In genomic region chr16:24729243-24729966, GRCh38 we compare ENCODE assay signal across 1 cellular context.
TF ChIP-seq lines count a peak whose summit lies in the region.

Gene TNRC6A (plus strand): TSS chr16:24729651. CDS start chr16:24729842, 191 bp downstream.

TF ChIP-seq in HEK293, 187 proteins besides CTCF, POLR2A, EP300 and RAD21 (continued from another document and continues in another):
- TF ChIP-seq SP7 (tag by site-specific recombination; IDR thresholded peaks at IDR 0.05), result peak; percentile 71
- TF ChIP-seq ZNF488 (tag by site-specific recombination; IDR thresholded peaks at IDR 0.05), result no peak
- TF ChIP-seq ZSCAN5A (tag by site-specific recombination; IDR thresholded peaks at IDR 0.05), result 0 out of 2 replicates have a peak, but pooled peaks have one; percentile 24
- TF ChIP-seq MZF1 (tag by site-specific recombination; IDR thresholded peaks at IDR 0.05; ENCODE audit: borderline replicate concordance), result no peak
- no peak for TF ChIP-seq ZNF785 (tag by site-specific recombination; IDR thresholded peaks at IDR 0.05)
- no peak for TF ChIP-seq ZNF658 (tag by site-specific recombination; IDR thresholded peaks at IDR 0.05)
- TF ChIP-seq ZNF121 (tag by site-specific recombination; IDR thresholded peaks at IDR 0.05), result no peak
- TF ChIP-seq ZNF510 (tag by site-specific recombination; IDR thresholded peaks at IDR 0.05; ENCODE audit: insufficient replicate concordance), result no peak
- no peak for TF ChIP-seq ZNF211 (tag by site-specific recombination; IDR thresholded peaks at IDR 0.05; ENCODE audit: low read depth)
- no peak for TF ChIP-seq OVOL3 (tag by site-specific recombination; IDR thresholded peaks at IDR 0.05)
- TF ChIP-seq ZNF549 (tag by site-specific recombination; IDR thresholded peaks at IDR 0.05), result no peak
- TF ChIP-seq ZNF214 (tag by site-specific recombination; IDR thresholded peaks at IDR 0.05; ENCODE audit: borderline replicate concordance), result no peak
- TF ChIP-seq YY1 (tag by site-specific recombination; IDR thresholded peaks at IDR 0.05), result peak; percentile 86
- no peak for TF ChIP-seq ZNF2 (tag by site-specific recombination; IDR thresholded peaks at IDR 0.05)
- peak; percentile 51 for TF ChIP-seq ZBTB26 (tag by site-specific recombination; optimal IDR thresholded peaks at IDR 0.05)
- TF ChIP-seq SCRT1 (tag by site-specific recombination; IDR thresholded peaks at IDR 0.05; ENCODE audit: borderline replicate concordance), result no peak
- no peak for TF ChIP-seq ZNF138 (tag by site-specific recombination; IDR thresholded peaks at IDR 0.05; ENCODE audit: borderline replicate concordance)
- no peak for TF ChIP-seq ZNF837 (tag by site-specific recombination; IDR thresholded peaks at IDR 0.05)
- TF ChIP-seq TCF7L2 (IDR thresholded peaks at IDR 0.05; ENCODE audit: borderline replicate concordance, low read depth, low read length), result no peak
- peak; percentile 61 for TF ChIP-seq ZNF843 (tag by site-specific recombination; IDR thresholded peaks at IDR 0.05)
- TF ChIP-seq ZNF23 (tag by site-specific recombination; IDR thresholded peaks at IDR 0.05; ENCODE audit: borderline replicate concordance), result no peak
- TF ChIP-seq ZFP69B (tag by site-specific recombination; IDR thresholded peaks at IDR 0.05), result no peak
- TF ChIP-seq SALL2 (tag by site-specific recombination; IDR thresholded peaks at IDR 0.05; ENCODE audit: borderline replicate concordance), result no peak
- TF ChIP-seq ZNF302 (tag by site-specific recombination; IDR thresholded peaks at IDR 0.05; ENCODE audit: low read depth), result no peak
- TF ChIP-seq ZNF266 (tag by site-specific recombination; IDR thresholded peaks at IDR 0.05; ENCODE audit: low read depth), result no peak
- TF ChIP-seq RBAK (tag by site-specific recombination; IDR thresholded peaks at IDR 0.05), result no peak
- no peak for TF ChIP-seq ZNF292 (tag by site-specific recombination; IDR thresholded peaks at IDR 0.05; ENCODE audit: borderline replicate concordance, low read depth)
- TF ChIP-seq MEIS1 (CRISPR knock-in tag; IDR thresholded peaks at IDR 0.05; ENCODE audit: borderline replicate concordance), result no peak
- TF ChIP-seq ZNF391 (tag by site-specific recombination; IDR thresholded peaks at IDR 0.05; ENCODE audit: borderline replicate concordance, low read depth), result peak; percentile 29; the same call in 1 of the 2 replicates
- 0 out of 2 replicates have a peak, but pooled peaks have one; percentile 7 for TF ChIP-seq EGR2 (tag by site-specific recombination; IDR thresholded peaks at IDR 0.05; ENCODE audit: low read depth)
- TF ChIP-seq ZFP41 (tag by site-specific recombination; IDR thresholded peaks at IDR 0.05; ENCODE audit: borderline replicate concordance), result no peak
- no peak for TF ChIP-seq SETDB1 (IDR thresholded peaks at IDR 0.05; ENCODE audit: insufficient read length, low read length)
- TF ChIP-seq SP3 (tag by site-specific recombination; IDR thresholded peaks at IDR 0.05), result peak; percentile 69
- TF ChIP-seq ZSCAN16 (tag by site-specific recombination; IDR thresholded peaks at IDR 0.05), result no peak
- TF ChIP-seq ZNF654 (tag by site-specific recombination; IDR thresholded peaks at IDR 0.05; ENCODE audit: low read depth), result no peak
- TF ChIP-seq OSR2 (tag by site-specific recombination; IDR thresholded peaks at IDR 0.05), result no peak
- TF ChIP-seq KLF9 (tag by site-specific recombination; IDR thresholded peaks at IDR 0.05; ENCODE audit: low read depth), result peak; percentile 67; the same call in 1 of the 2 replicates
- TF ChIP-seq SP2 (tag by site-specific recombination; IDR thresholded peaks at IDR 0.05), result peak; percentile 83
- 0 out of 2 replicates have a peak, but pooled peaks have one; percentile 30 for TF ChIP-seq ZBTB7A (tag by site-specific recombination; IDR thresholded peaks at IDR 0.05; ENCODE audit: low read depth)
- TF ChIP-seq ZNF791 (tag by site-specific recombination; IDR thresholded peaks at IDR 0.05), result no peak
- 0 out of 2 replicates have a peak, but pooled peaks have one; percentile 25 for TF ChIP-seq BCL11A (tag by site-specific recombination; IDR thresholded peaks at IDR 0.05; ENCODE audit: low read depth)
- TF ChIP-seq ZNF670 (tag by site-specific recombination; IDR thresholded peaks at IDR 0.05; ENCODE audit: low read depth), result no peak
- no peak for TF ChIP-seq IKZF3 (tag by site-specific recombination; IDR thresholded peaks at IDR 0.05)
- no peak for TF ChIP-seq HIC1 (tag by site-specific recombination; IDR thresholded peaks at IDR 0.05)
- no peak for TF ChIP-seq ZNF239 (tag by site-specific recombination; IDR thresholded peaks at IDR 0.05)
- TF ChIP-seq HOXD13 (CRISPR knock-in tag; IDR thresholded peaks at IDR 0.05; ENCODE audit: borderline replicate concordance), result no peak
- TF ChIP-seq ZNF624 (tag by site-specific recombination; IDR thresholded peaks at IDR 0.05), result no peak
- TF ChIP-seq ZNF280C (tag by site-specific recombination; IDR thresholded peaks at IDR 0.05), result no peak
- TF ChIP-seq ZNF24 (tag by site-specific recombination; IDR thresholded peaks at IDR 0.05), result 0 out of 2 replicates have a peak, but pooled peaks have one; percentile 39
- no peak for TF ChIP-seq WT1 (tag by site-specific recombination; IDR thresholded peaks at IDR 0.05)
- TF ChIP-seq ZNF513 (tag by site-specific recombination; IDR thresholded peaks at IDR 0.05), result no peak
- TF ChIP-seq ZSCAN30 (tag by site-specific recombination; IDR thresholded peaks at IDR 0.05), result 0 out of 2 replicates have a peak, but pooled peaks have one; percentile 7
- TF ChIP-seq ZNF768 (tag by site-specific recombination; IDR thresholded peaks at IDR 0.05), result no peak
- TF ChIP-seq ZNF274 (IDR thresholded peaks at IDR 0.05; ENCODE audit: low read length), result no peak
- TF ChIP-seq ZNF274 (tag by site-specific recombination; IDR thresholded peaks at IDR 0.05; ENCODE audit: borderline replicate concordance), result no peak
- TF ChIP-seq ZNF169 (tag by site-specific recombination; IDR thresholded peaks at IDR 0.05), result no peak
- TF ChIP-seq GLI4 (tag by site-specific recombination; IDR thresholded peaks at IDR 0.05), result no peak
- no peak for TF ChIP-seq TRIM28 (IDR thresholded peaks at IDR 0.05; ENCODE audit: borderline replicate concordance, low read length)
- 0 out of 2 replicates have a peak, but pooled peaks have one; percentile 17 for TF ChIP-seq ZNF394 (tag by site-specific recombination; IDR thresholded peaks at IDR 0.05; ENCODE audit: borderline replicate concordance)
- TF ChIP-seq ZNF664 (tag by site-specific recombination; IDR thresholded peaks at IDR 0.05), result no peak
- TF ChIP-seq ZNF623 (tag by site-specific recombination; IDR thresholded peaks at IDR 0.05), result no peak
- TF ChIP-seq ZNF221 (tag by site-specific recombination; IDR thresholded peaks at IDR 0.05; ENCODE audit: borderline replicate concordance), result no peak
- TF ChIP-seq PRDM10 (tag by site-specific recombination; IDR thresholded peaks at IDR 0.05), result 0 out of 2 replicates have a peak, but pooled peaks have one; percentile 35
